ENCODE assay signal across 8 cellular contexts in the genomic region with DNA sequence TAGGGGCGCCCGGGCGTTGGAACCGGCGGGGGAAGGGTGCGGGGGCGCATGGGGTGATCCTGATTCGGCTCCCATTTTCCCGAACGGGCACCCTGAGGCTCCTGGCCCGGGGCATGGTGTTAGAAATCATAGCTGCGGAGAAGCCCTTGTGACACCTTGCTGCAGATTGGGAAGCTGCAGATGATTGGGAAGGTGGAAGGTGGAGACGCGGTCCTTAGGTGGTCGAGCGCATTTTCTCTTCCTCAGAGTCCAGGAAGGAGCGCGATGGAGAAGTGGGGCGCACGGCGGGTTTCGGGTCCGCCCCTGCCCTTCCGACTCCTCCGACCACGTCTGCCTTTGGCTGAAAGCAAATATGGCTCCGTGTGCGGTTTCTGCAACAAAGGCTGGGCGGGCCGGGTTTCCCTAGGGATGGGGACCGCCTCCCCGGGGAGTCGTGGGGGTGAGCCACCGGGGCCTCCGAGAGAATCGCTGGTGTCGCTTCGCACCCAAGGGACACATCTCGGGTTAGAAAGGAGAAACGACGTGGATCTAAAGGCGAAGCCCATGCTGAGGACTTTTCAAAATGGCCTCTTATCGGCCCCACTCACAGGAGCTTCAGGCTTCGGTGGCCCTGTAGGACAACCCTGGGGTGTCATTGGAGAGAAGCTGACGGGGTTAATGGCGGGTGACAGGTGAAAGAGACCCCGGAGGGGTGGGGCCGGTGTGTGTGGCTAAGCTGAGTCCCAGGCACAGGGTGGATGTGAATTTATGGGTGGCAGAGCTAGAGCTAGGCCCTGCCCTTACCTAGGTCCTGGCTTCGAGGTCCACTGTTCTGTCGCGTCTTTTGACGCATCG. TPM values are rescaled to one million over a fixed set of nuclear protein-coding genes. Genes with fewer than 3 reads are reported as not detected.
DNase-seq lines count a peak whose midpoint lies in the region; ATAC-seq and TF ChIP-seq lines count a peak whose summit lies in the region.

No MANE protein-coding gene starts in this region.

- H3K9ac ChIP-seq in adipocyte (ENCODE audit: low read length) (peak overlapping the region; percentile 100), rectal smooth muscle tissue (ENCODE audit: low read length) (peak overlapping the region; percentile 75)

- H3K9me3 ChIP-seq in Peyer's patch (no peaks in the 10 kb centered on the region), adipocyte (ENCODE audit: control insufficient read depth, low read length) (no peaks in the 10 kb centered on the region), right cardiac atrium (ENCODE audit: control insufficient read depth, low read length) (no peaks in the 10 kb centered on the region)

- peak overlapping the region; percentile 100 for H3K27ac ChIP-seq in Peyer's patch
- peak overlapping the region; percentile 95 for H3K27ac ChIP-seq in right cardiac atrium (ENCODE audit: low read length)
- peak overlapping the region; percentile 95 for H3K27ac ChIP-seq in rectal smooth muscle tissue (ENCODE audit: low read depth, low read length)

- no peak for TF ChIP-seq CTCF in Peyer's patch (IDR thresholded peaks at IDR 0.05)

- ATAC-seq in HG03378 (IDR thresholded peaks at IDR 0.05; ENCODE audit: unreplicated experiment) (peak; percentile 24), right cardiac atrium (peak in 1 of 2 donors; percentile 0)

- WGBS in right cardiac atrium = 15% methylated on average over 53 of the region's 53 CpGs

- H3K36me3 ChIP-seq in Peyer's patch (peaks cover 0 to 22% (median 0%) of the 10 kb centered on the region in 3 donors), adipocyte (ENCODE audit: control insufficient read depth, insufficient read depth, low read length, severe bottlenecking) (peaks cover 28% of the 10 kb centered on the region), rectal smooth muscle tissue (ENCODE audit: control insufficient read depth, insufficient read depth, low read length) (peaks cover 11% of the 10 kb centered on the region)

- H3K27me3 ChIP-seq in Peyer's patch (no peaks in the 10 kb centered on the region), adipocyte (replicated peaks; ENCODE audit: control insufficient read depth, insufficient read depth, low read length) (no peaks in the 10 kb centered on the region), right cardiac atrium (ENCODE audit: control insufficient read depth, insufficient read depth) (no peaks in the 10 kb centered on the region), rectal smooth muscle tissue (ENCODE audit: control insufficient read depth, insufficient read depth, low read length) (no peaks in the 10 kb centered on the region)

- intact Hi-C loops in right cardiac atrium (cut with DNase I) = no loop called here

- no peak for TF ChIP-seq POLR2A in Peyer's patch (IDR thresholded peaks at IDR 0.05)

- DNase-seq in activated naive CD4-positive, alpha-beta T cell treated with Interleukin-2 at 50 U/mL for 16 hours = peak; percentile 37
- no peak for DNase-seq in activated naive CD4-positive, alpha-beta T cell (lab: John Stamatoyannopoulos, UW)
- DNase-seq in Peyer's patch (peak; percentile 48 to 78 (median 78)), adipocyte (ENCODE audit: low read depth) (peak; percentile 41), right cardiac atrium (peak; percentile 59 to 88 (median 80)), UCSD-AML1 (lab: John Stamatoyannopoulos, UW; ENCODE audit: unreplicated experiment) (no peak)

- H3K4me1 ChIP-seq in Peyer's patch = peaks cover 10 to 69% (median 32%) of the 10 kb centered on the region in 4 donors
- H3K4me1 ChIP-seq in adipocyte (ENCODE audit: control insufficient read depth, insufficient read depth, low read length) = peaks cover 59% of the 10 kb centered on the region
- H3K4me1 ChIP-seq in right cardiac atrium (ENCODE audit: control insufficient read depth, insufficient read depth, low read length) = peaks cover 25% of the 10 kb centered on the region
- H3K4me1 ChIP-seq in rectal smooth muscle tissue (ENCODE audit: control insufficient read depth, insufficient read depth, low read length) = peaks cover 29% of the 10 kb centered on the region

- H3K4me3 ChIP-seq in Peyer's patch (peak overlapping the region; percentile 85 to 99 (median 96)), adipocyte (ENCODE audit: low read length) (peak overlapping the region; percentile 98), right cardiac atrium (ENCODE audit: low read length) (peak overlapping the region; percentile 96), rectal smooth muscle tissue (ENCODE audit: low read length) (peak overlapping the region; percentile 89)

RNA-seq across cellular contexts. Expression of gene FTH1, which starts 0.7 kb away (rescaled TPM):
- 1,000 to 10,000 TPM; 3,399 to 5,471 (median 4,336) TPM for total RNA-seq in Peyer's patch
- 1,000 to 10,000 TPM; 2,632 to 3,447 (median 3,097) TPM for total RNA-seq in right cardiac atrium
- 3,090 TPM for polyA plus RNA-seq in right cardiac atrium

RNA-seq across cellular contexts. Expression of gene BEST1, which starts 18.0 kb away (rescaled TPM):
- total RNA-seq in Peyer's patch = 1 to 10 TPM in 3 of 4 donors, under 1 TPM in 1; 0.47 to 4.1 (median 2.3) TPM
- 1 to 10 TPM; 2.9 to 4.6 (median 3.2) TPM for total RNA-seq in right cardiac atrium
- polyA plus RNA-seq in right cardiac atrium = 4.6 TPM

RNA-seq across cellular contexts. Expression of gene RAB3IL1, which starts 50.8 kb away (rescaled TPM):
- total RNA-seq in Peyer's patch = 10 to 100 TPM in 1 of 4 donors, 1 to 10 TPM in 3; 1.1 to 28.1 (median 5.7) TPM
- 10 to 100 TPM; 12.0 to 18.9 (median 14.9) TPM for total RNA-seq in right cardiac atrium
- 9.7 TPM for polyA plus RNA-seq in right cardiac atrium

Comparison
In these comparisons a context has a peak if more than half of its experiments do, and no peak if none do; other contexts are left out.
1. DNase-seq: peak in activated naive CD4-positive, alpha-beta T cell treated with Interleukin-2 at 50 U/mL for 16 hours (single experiment), Peyer's patch (3 of 3), adipocyte (single experiment) and right cardiac atrium (3 of 3); none in activated naive CD4-positive, alpha-beta T cell (0 of 4) and UCSD-AML1 (single experiment).
2. Peak in every context shown above with its lines, with median percentiles within 50 percentile points of each other: H3K27ac ChIP-seq and H3K4me3 ChIP-seq.